Comparison of ENCODE assay signal across 8 cellular contexts in the genomic region with DNA sequence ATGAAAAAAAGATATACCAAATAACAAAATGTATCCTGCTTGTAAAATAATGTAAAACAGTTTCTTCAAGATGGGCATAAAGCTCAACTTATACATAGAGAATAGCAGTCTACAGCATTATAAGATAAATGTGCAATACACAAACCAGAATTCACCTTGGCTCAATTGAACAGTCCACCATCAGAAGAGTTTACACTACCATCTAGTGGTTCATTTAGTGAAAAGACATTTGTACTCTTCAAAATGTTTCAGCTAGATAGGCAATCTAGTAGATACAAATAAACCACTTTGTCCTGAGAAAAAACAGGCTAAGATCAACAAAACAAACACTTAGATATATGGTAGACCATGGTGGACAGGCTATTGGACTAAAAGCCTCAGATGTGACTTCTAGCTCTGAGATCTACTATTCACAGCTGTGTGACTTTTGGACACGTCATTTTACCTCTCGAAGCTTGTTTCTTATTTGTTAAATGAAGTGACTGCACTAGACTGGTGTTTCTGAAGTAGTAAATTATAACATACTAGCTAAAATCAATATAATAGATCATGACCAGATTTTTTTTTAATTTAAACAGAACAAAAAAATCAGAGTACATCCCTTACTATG. TPM values are rescaled to one million over a fixed set of nuclear protein-coding genes. Genes with fewer than 3 reads are reported as not detected.
A peak's percentile ranks its signal among the peaks of the same experiment; 100 is the strongest.
DNase-seq lines count a peak whose midpoint lies in the region; ATAC-seq and TF ChIP-seq lines count a peak whose summit lies in the region.

No MANE protein-coding gene starts in this region.

- POLR2A ChIA-PET in BJ (lab: Charles Lee) (interaction anchor here (0.8 kb wide), 1 partner anchor 252 kb away, joined by 3 read pairs; no protein-coding TSS in a partner anchor), HEK293 (lab: Yijun Ruan, JAX) (interaction anchor here (1.2 kb wide), 1 partner anchor 252 kb away, joined by 3 read pairs; no protein-coding TSS in a partner anchor)

- no peaks in the 10 kb centered on the region for H3K4me1 ChIP-seq in HEK293 (ENCODE audit: control insufficient read depth, insufficient read depth, low read length)
- no peaks in the 10 kb centered on the region for H3K4me1 ChIP-seq in NT2/D1 (ENCODE audit: insufficient read depth, insufficient read length)

- no peak overlapping the region for H3K27ac ChIP-seq in HEK293 (ENCODE audit: extremely low read depth, low read depth, low read length)
- no peak overlapping the region for H3K27ac ChIP-seq in neural cell (ENCODE audit: low read length)

- ATAC-seq in HG03342 (IDR thresholded peaks at IDR 0.05; ENCODE audit: unreplicated experiment), result no peak

- CTCF ChIA-PET in BJ (lab: Yijun Ruan, JAX) (interaction anchor here (0.6 to 6.1 kb wide), 27 partner anchors 9 to 507 kb away, joined by 3 to 91 read pairs (median 4); partner anchors contain the start of genes IL33 and TPD52L3), HEK293 (lab: Yijun Ruan, JAX) (interaction anchor here (0.6 to 4.7 kb wide), 70 partner anchors 9 to 856 kb away, joined by 3 to 67 read pairs (median 4); partner anchors contain the start of genes CD274 and IL33)
- CTCF ChIA-PET in activated naive CD4-positive, alpha-beta T cell treated with anti-CD3 and anti-CD28 coated beads, Interleukin-2, amount 10 ng/mL, durations not matched to agents 7 days and 5 days (lab: Charles Lee), result interaction anchor here (0.6 to 3.3 kb wide), 17 partner anchors 9 to 706 kb away, joined by 3 to 29 read pairs (median 3); no protein-coding TSS in a partner anchor

- no peaks in the 10 kb centered on the region for H3K4me1 Mint-ChIP-seq in activated naive CD4-positive, alpha-beta T cell treated with anti-CD3 and anti-CD28 coated beads, Interleukin-2, amount 10 ng/mL, durations not matched to agents 7 days and 5 days

- H3K4me2 ChIP-seq in neural cell (ENCODE audit: low read length), result no peak overlapping the region

- H3K27ac Mint-ChIP-seq in activated naive CD4-positive, alpha-beta T cell treated with anti-CD3 and anti-CD28 coated beads, Interleukin-2, amount 10 ng/mL, durations not matched to agents 7 days and 5 days, result no peak overlapping the region

- H3K79me2 ChIP-seq in neural cell (replicated peaks; ENCODE audit: insufficient read depth, low read length), result no peaks in the 10 kb centered on the region

- TF ChIP-seq CTCF in BJ (IDR thresholded peaks at IDR 0.05; ENCODE audit: insufficient read depth, low read depth, low read length) (peak; percentile 42), HEK293 (tag by site-specific recombination; IDR thresholded peaks at IDR 0.05) (0 out of 2 replicates have a peak, but pooled peaks have one; percentile 24), epithelial cell of proximal tubule (conservative IDR thresholded peaks at IDR 0.05; ENCODE audit: low read depth, low read length) (peak; percentile 70), neural cell (IDR thresholded peaks at IDR 0.05; ENCODE audit: poor library complexity, severe bottlenecking) (peak; percentile 85)

- H3K36me3 Mint-ChIP-seq in activated naive CD4-positive, alpha-beta T cell treated with anti-CD3 and anti-CD28 coated beads, Interleukin-2, amount 10 ng/mL, durations not matched to agents 7 days and 5 days, result no peaks in the 10 kb centered on the region

- TF ChIP-seq EP300 in neural cell (conservative IDR thresholded peaks at IDR 0.05; ENCODE audit: poor library complexity, severe bottlenecking), result no peak

- H3K9me2 ChIP-seq in neural cell (ENCODE audit: insufficient read depth, low read length), result no peaks in the 10 kb centered on the region

- no peaks in the 10 kb centered on the region for H3F3A ChIP-seq in neural cell (ENCODE audit: insufficient read depth, low read length, poor library complexity, severe bottlenecking)

- H3K27me3 ChIP-seq in BJ (ENCODE audit: control insufficient read depth, insufficient read depth, low read length) (no peaks in the 10 kb centered on the region), NT2/D1 (ENCODE audit: insufficient read depth, insufficient read length) (no peaks in the 10 kb centered on the region), neural cell (ENCODE audit: insufficient read depth, low read depth, low read length) (no peaks in the 10 kb centered on the region)

- no peaks in the 10 kb centered on the region for H3K9me3 Mint-ChIP-seq in activated naive CD4-positive, alpha-beta T cell treated with anti-CD3 and anti-CD28 coated beads, Interleukin-2, amount 10 ng/mL, durations not matched to agents 7 days and 5 days

- no peak overlapping the region for H3K9ac ChIP-seq in NT2/D1 (ENCODE audit: insufficient read length, low read depth)
- no peak overlapping the region for H3K9ac ChIP-seq in neural cell (ENCODE audit: low read length)

- H3K36me3 ChIP-seq in BJ (ENCODE audit: control insufficient read depth, insufficient read depth, low read length) (no peaks in the 10 kb centered on the region), HEK293 (ENCODE audit: control insufficient read depth in 2 of 2, insufficient read depth in 1 of 2, low read length in 2 of 2) (no peaks in the 10 kb centered on the region), NT2/D1 (ENCODE audit: insufficient read depth, insufficient read length, low read length) (no peaks in the 10 kb centered on the region), neural cell (ENCODE audit: insufficient read depth, low read length) (no peaks in the 10 kb centered on the region)

- no peaks in the 10 kb centered on the region for H4K20me1 ChIP-seq in neural cell (ENCODE audit: insufficient read depth)

- peaks cover 9% of the 10 kb centered on the region for H3K27me3 Mint-ChIP-seq in activated naive CD4-positive, alpha-beta T cell treated with anti-CD3 and anti-CD28 coated beads, Interleukin-2, amount 10 ng/mL, durations not matched to agents 7 days and 5 days

- TF ChIP-seq RAD21 in neural cell (conservative IDR thresholded peaks at IDR 0.05), result peak; percentile 89

- H3K9me3 ChIP-seq in HEK293 (ENCODE audit: control insufficient read depth, insufficient read depth, low read depth, low read length) (no peaks in the 10 kb centered on the region), NT2/D1 (ENCODE audit: insufficient read depth, low read length) (no peaks in the 10 kb centered on the region), neural cell (ENCODE audit: low read length) (no peaks in the 10 kb centered on the region)

- no peak overlapping the region for H2AFZ ChIP-seq in neural cell (ENCODE audit: low read depth, low read length)

- DNase-seq in BJ (ENCODE audit: low read depth) (no peak), NT2/D1 (ENCODE audit: low read depth, low spot score) (peak; percentile 11), epithelial cell of proximal tubule (ENCODE audit: low read depth) (peak; percentile 15)
- no peak for DNase-seq in stimulated activated CD4-positive, alpha-beta T cell treated with anti-CD3 and anti-CD28 coated beads, Interleukin-2, amount 100 ng/mL, for 24 hours
- DNase-seq in activated naive CD4-positive, alpha-beta T cell treated with anti-CD3 and anti-CD28 coated beads, Interleukin-2, amount 10 ng/mL, durations not matched to agents 7 days and 5 days, result no peak

- no peak overlapping the region for H3K4me3 Mint-ChIP-seq in activated naive CD4-positive, alpha-beta T cell treated with anti-CD3 and anti-CD28 coated beads, Interleukin-2, amount 10 ng/mL, durations not matched to agents 7 days and 5 days

- H3K4me3 ChIP-seq in BJ (ENCODE audit: low read depth, low read length) (no peak overlapping the region), HEK293 (ENCODE audit: low read depth, low read length) (no peak overlapping the region), NT2/D1 (ENCODE audit: insufficient read length, low read depth) (no peak overlapping the region), epithelial cell of proximal tubule (ENCODE audit: low read depth, low read length) (no peak overlapping the region), neural cell (ENCODE audit: low read length) (no peak overlapping the region)

TF ChIP-seq in HEK293, 187 proteins besides CTCF, POLR2A, EP300 and RAD21:
- TF ChIP-seq ZNF654 (tag by site-specific recombination; IDR thresholded peaks at IDR 0.05; ENCODE audit: low read depth) (peak; percentile 72), ZNF16 (tag by site-specific recombination; IDR thresholded peaks at IDR 0.05; ENCODE audit: low read depth) (no peak)

TF ChIP-seq in neural cell, 6 proteins besides CTCF, POLR2A, EP300 and RAD21:
- TF ChIP-seq TAF1 (IDR thresholded peaks at IDR 0.05; ENCODE audit: low read depth) (no peak), SMC3 (conservative IDR thresholded peaks at IDR 0.05; ENCODE audit: poor library complexity) (peak; percentile 91)

RNA-seq across cellular contexts. Expression of gene TPD52L3, which starts 22.1 kb away (rescaled TPM):
- polyA plus RNA-seq in BJ (2011; rRNA removed) (not detected in 2 replicates), neural cell (not detected in 2 replicates)
- polyA minus RNA-seq in BJ (2011; rRNA and poly(A)+ RNA removed), result not detected in 2 replicates
- not detected in 2 replicates for total RNA-seq in epithelial cell of proximal tubule
- not detected in 2 replicates for polyA minus RNA-seq in neural cell

Comparison
In these comparisons a context has a peak if more than half of its experiments do, and no peak if none do; other contexts are left out.
1. DNase-seq: peak in NT2/D1 (single experiment) and epithelial cell of proximal tubule (single experiment); none in BJ (single experiment), stimulated activated CD4-positive, alpha-beta T cell treated with anti-CD3 and anti-CD28 coated beads, Interleukin-2, amount 100 ng/mL, for 24 hours (0 of 2) and activated naive CD4-positive, alpha-beta T cell treated with anti-CD3 and anti-CD28 coated beads, Interleukin-2, amount 10 ng/mL, durations not matched to agents 7 days and 5 days (single experiment).
2. CTCF ChIP-seq: peak in every context shown above with its lines; median percentile 85 in neural cell; 70 in epithelial cell of proximal tubule; 42 in BJ; 24 in HEK293.